16 cellular contexts compared by ENCODE assay signal in the genomic region with DNA sequence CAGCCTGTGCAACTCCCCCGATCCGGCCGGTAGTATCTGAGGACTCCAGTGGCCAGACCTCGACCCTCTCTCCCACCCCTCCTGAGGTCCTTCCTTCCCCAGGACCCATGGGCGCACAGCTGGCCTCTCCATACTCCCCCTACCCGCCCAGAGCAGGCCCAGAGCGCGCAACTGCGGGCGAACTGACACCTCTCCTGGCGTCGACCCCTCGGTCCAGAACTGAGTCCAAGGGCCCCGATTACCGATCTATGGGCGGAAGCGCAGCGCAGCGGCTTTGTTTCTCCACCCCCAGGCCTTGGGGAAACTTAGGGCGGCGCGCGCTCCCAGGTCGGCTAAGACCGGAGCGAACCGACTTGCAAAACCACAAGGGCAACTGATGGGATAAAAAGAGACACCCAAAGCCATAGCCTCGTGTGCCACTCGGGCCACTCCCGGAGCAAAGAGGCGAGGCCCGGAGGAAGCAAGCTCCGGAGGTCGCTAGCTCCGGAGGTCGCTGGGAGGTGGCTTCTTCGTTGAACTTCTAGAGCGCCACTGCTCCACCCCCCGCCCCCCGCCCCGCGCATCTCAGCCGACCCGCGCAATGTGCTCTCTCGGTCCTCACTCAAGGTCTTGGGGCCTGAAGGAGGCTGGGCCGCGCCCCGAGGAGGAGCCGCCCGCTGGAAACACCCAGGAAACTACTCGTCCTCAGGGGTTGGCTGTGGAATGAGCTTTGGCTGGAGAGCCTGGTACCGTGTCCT. TPM values are rescaled to one million over a fixed set of nuclear protein-coding genes. Genes with fewer than 3 reads are reported as not detected.
DNase-seq lines count a peak whose midpoint lies in the region; ATAC-seq and TF ChIP-seq lines count a peak whose summit lies in the region.
"Had no signal": no experiment of that assay in that cellular context is flagged by ENCODE, and none has a peak within 500 bp of the region (broad histone marks: within the 10 kb centered on the region; RNA-seq: fewer than 3 reads in every experiment).

No MANE protein-coding gene starts in this region.

- no peak overlapping the region for H2BK12ac ChIP-seq in H9 (ENCODE audit: insufficient read length, low read depth, low read length)

- H2AFZ ChIP-seq in H9 (ENCODE audit: low read length) = no peak overlapping the region

- H3K4me3 ChIP-seq in WERI-Rb-1 (ENCODE audit: low read depth, low read length) = peak overlapping the region; percentile 11
- peak overlapping the region; percentile 57; the same call in 1 of the 2 replicates for H3K4me3 ChIP-seq in iPS-20b (ENCODE audit: low read length)
- H3K4me3 ChIP-seq: Peyer's patch had no signal

- peak; percentile 64 for DNase-seq in H9
- DNase-seq in WERI-Rb-1 = no peak
- DNase-seq in retina = peak; percentile 70
- no peak for DNase-seq in activated CD8-positive, alpha-beta memory T cell treated with anti-CD3 and anti-CD28 coated beads, Interleukin-2, amount 10 ng/mL, durations not matched to agents 7 days and 5 days
- DNase-seq in activated naive CD4-positive, alpha-beta T cell treated with anti-CD3 and anti-CD28 coated beads, Interleukin-2, amount 50 U/mL, for 16 hours = no peak
- DNase-seq: activated T-cell treated with anti-CD3 and anti-CD28 coated beads, Interleukin-2, amount 50 U/mL, for 4 hours; amygdala; CD4-positive, alpha-beta memory T cell; islet precursor cell; NCI-H1417; NCI-H446 treated with DMSO at 0.1 percent for 48 hours; Peyer's patch had no signal

- H3K27ac ChIP-seq in H9 (ENCODE audit: insufficient read length, low read depth, low read length) = no peak overlapping the region
- H3K27ac ChIP-seq in WERI-Rb-1 = no peak overlapping the region
- H3K27ac ChIP-seq in iPS-20b (ENCODE audit: low read length) = no peak overlapping the region
- H3K27ac ChIP-seq: Peyer's patch had no signal

- no peak overlapping the region for H3K9ac ChIP-seq in H9 (ENCODE audit: extremely low read depth, insufficient read length, low read length)
- H3K9ac ChIP-seq in iPS-20b (ENCODE audit: low read depth, low read length) = no peak overlapping the region

- no peaks in the 10 kb centered on the region for H3K79me2 ChIP-seq in H9 (ENCODE audit: insufficient read depth, low read length)

- no peak overlapping the region for H4K91ac ChIP-seq in H9 (ENCODE audit: insufficient read length, low read depth, low read length)

- no peak overlapping the region for H4K5ac ChIP-seq in H9 (ENCODE audit: insufficient read length, low read depth, low read length)

- no peak overlapping the region for H3K14ac ChIP-seq in H9 (ENCODE audit: insufficient read depth, low read length)

- H3K27me3 ChIP-seq in H9 (ENCODE audit: insufficient read depth, low read length) = peaks cover 97% of the 10 kb centered on the region
- H3K27me3 ChIP-seq in WERI-Rb-1 (ENCODE audit: insufficient read depth, low read depth, severe bottlenecking) = peaks cover 98% of the 10 kb centered on the region
- H3K27me3 ChIP-seq in iPS-20b (ENCODE audit: insufficient read depth, low read length) = peaks cover 100% of the 10 kb centered on the region

- H3K4me3 Mint-ChIP-seq in H9 = peak overlapping the region; percentile 51 to 80
- no peak overlapping the region for H3K4me3 Mint-ChIP-seq in activated CD8-positive, alpha-beta memory T cell treated with anti-CD3 and anti-CD28 coated beads, Interleukin-2, amount 10 ng/mL, durations not matched to agents 7 days and 5 days
- H3K4me3 Mint-ChIP-seq: activated T-cell treated with anti-CD3 and anti-CD28 coated beads, Interleukin-2, amount 50 U/mL, for 4 hours; stimulated activated naive CD8-positive, alpha-beta T cell treated with anti-CD3 and anti-CD28 coated beads, Interleukin-15, Interleukin-2, amounts not matched to agents 100 ng/mL and 50 ng/mL, for 24 hours had no signal

- H3K56ac ChIP-seq in H9 (ENCODE audit: insufficient read length, low read depth, low read length) = no peak overlapping the region

- H3K9me3 Mint-ChIP-seq in H9 = peaks cover 0 to 13% of the 10 kb centered on the region in 2 experiments; a peak in 2 of 5 replicates
- H3K9me3 Mint-ChIP-seq in activated CD8-positive, alpha-beta memory T cell treated with anti-CD3 and anti-CD28 coated beads, Interleukin-2, amount 10 ng/mL, durations not matched to agents 7 days and 5 days (ENCODE audit: low read depth) = no peaks in the 10 kb centered on the region
- H3K9me3 Mint-ChIP-seq: activated T-cell treated with anti-CD3 and anti-CD28 coated beads, Interleukin-2, amount 50 U/mL, for 4 hours; stimulated activated naive CD8-positive, alpha-beta T cell treated with anti-CD3 and anti-CD28 coated beads, Interleukin-15, Interleukin-2, amounts not matched to agents 100 ng/mL and 50 ng/mL, for 24 hours had no signal

- no peak for TF ChIP-seq CTCF in H9 (conservative IDR thresholded peaks at IDR 0.05)
- TF ChIP-seq CTCF in WERI-Rb-1 (IDR thresholded peaks at IDR 0.05; ENCODE audit: low read depth, low read length) = no peak

- H3K27ac Mint-ChIP-seq in H9 = no peak overlapping the region
- H3K27ac Mint-ChIP-seq in activated CD8-positive, alpha-beta memory T cell treated with anti-CD3 and anti-CD28 coated beads, Interleukin-2, amount 10 ng/mL, durations not matched to agents 7 days and 5 days = no peak overlapping the region
- H3K27ac Mint-ChIP-seq: CD4-positive, alpha-beta memory T cell; stimulated activated naive CD8-positive, alpha-beta T cell treated with anti-CD3 and anti-CD28 coated beads, Interleukin-15, Interleukin-2, amounts not matched to agents 100 ng/mL and 50 ng/mL, for 24 hours had no signal

- ATAC-seq in activated CD8-positive, alpha-beta memory T cell treated with anti-CD3 and anti-CD28 coated beads, Interleukin-2, amount 10 ng/mL, durations not matched to agents 7 days and 5 days = no peak
- no peak for ATAC-seq in GM19467 (IDR thresholded peaks at IDR 0.05; ENCODE audit: unreplicated experiment)
- ATAC-seq: activated T-cell treated with anti-CD3 and anti-CD28 coated beads, Interleukin-2, amount 50 U/mL, for 4 hours had no signal

- no peak overlapping the region for H2BK20ac ChIP-seq in H9 (ENCODE audit: low read depth, low read length, poor library complexity, severe bottlenecking)

- H4K8ac ChIP-seq in H9 (replicated peaks; ENCODE audit: insufficient read length, low read depth, low read length) = no peak overlapping the region

- CTCF ChIA-PET in activated CD8-positive, alpha-beta memory T cell treated with anti-CD3 and anti-CD28 coated beads, Interleukin-2, amount 10 ng/mL, durations not matched to agents 7 days and 5 days (lab: Charles Lee) = no interaction called here

- H3K23ac ChIP-seq in H9 (ENCODE audit: insufficient read length, low read depth, low read length) = no peak overlapping the region

- no peak overlapping the region for H2AK5ac ChIP-seq in H9 (ENCODE audit: insufficient read length, low read length)

- H3K36me3 ChIP-seq in WERI-Rb-1 (no peaks in the 10 kb centered on the region), iPS-20b (ENCODE audit: insufficient read depth, low read depth, low read length) (no peaks in the 10 kb centered on the region)
- H3K36me3 ChIP-seq: Peyer's patch had no signal

- no peaks in the 10 kb centered on the region; a peak in 1 of 7 replicates for H3K36me3 Mint-ChIP-seq in H9 (ENCODE audit: insufficient read depth in 1 of 3, low read depth in 3 of 3)
- H3K36me3 Mint-ChIP-seq in activated CD8-positive, alpha-beta memory T cell treated with anti-CD3 and anti-CD28 coated beads, Interleukin-2, amount 10 ng/mL, durations not matched to agents 7 days and 5 days = no peaks in the 10 kb centered on the region
- H3K36me3 Mint-ChIP-seq: CD4-positive, alpha-beta memory T cell had no signal

- no peaks in the 10 kb centered on the region for H3K9me3 ChIP-seq in H9 (ENCODE audit: control insufficient read depth, low read depth, low read length)
- no peaks in the 10 kb centered on the region for H3K9me3 ChIP-seq in WERI-Rb-1 (ENCODE audit: severe bottlenecking)
- peaks cover 13% of the 10 kb centered on the region; the same call in 1 of the 2 replicates for H3K9me3 ChIP-seq in iPS-20b (ENCODE audit: insufficient read depth, low read depth, low read length)
- H3K9me3 ChIP-seq: Peyer's patch had no signal

- H3K4me2 ChIP-seq in H9 (ENCODE audit: insufficient read depth, insufficient read length, low read length) = peak overlapping the region; percentile 42

- H2BK15ac ChIP-seq in H9 (ENCODE audit: low read depth, low read length) = no peak overlapping the region

- no peak overlapping the region for H3K4ac ChIP-seq in H9 (ENCODE audit: low read depth, low read length)

- no peaks in the 10 kb centered on the region for H3K79me1 ChIP-seq in H9 (ENCODE audit: insufficient read depth, low read depth, low read length, poor library complexity, severe bottlenecking)

- no peak overlapping the region for H3T11ph ChIP-seq in H9 (ENCODE audit: low read length)

- H3K4me1 ChIP-seq in H9 (ENCODE audit: insufficient read depth, low read length) (no peaks in the 10 kb centered on the region), iPS-20b (ENCODE audit: insufficient read depth, low read length) (peaks cover 4% of the 10 kb centered on the region)

- H3K18ac ChIP-seq in H9 (ENCODE audit: insufficient read length, low read depth, low read length) = no peak overlapping the region

- peaks cover 100% of the 10 kb centered on the region for H3K27me3 Mint-ChIP-seq in H9 (ENCODE audit: low read depth)
- H3K27me3 Mint-ChIP-seq in activated CD8-positive, alpha-beta memory T cell treated with anti-CD3 and anti-CD28 coated beads, Interleukin-2, amount 10 ng/mL, durations not matched to agents 7 days and 5 days = peaks cover 98% of the 10 kb centered on the region

- no peak overlapping the region for H2BK5ac ChIP-seq in H9 (ENCODE audit: insufficient read length, low read length)

- peaks cover 16 to 43% of the 10 kb centered on the region in 2 experiments for H3K4me1 Mint-ChIP-seq in H9
- H3K4me1 Mint-ChIP-seq in activated CD8-positive, alpha-beta memory T cell treated with anti-CD3 and anti-CD28 coated beads, Interleukin-2, amount 10 ng/mL, durations not matched to agents 7 days and 5 days = peaks cover 7% of the 10 kb centered on the region

- H4K20me1 ChIP-seq in H9 (ENCODE audit: control insufficient read depth, insufficient read depth, insufficient read length) = no peaks in the 10 kb centered on the region

- H2BK120ac ChIP-seq in H9 (ENCODE audit: low read depth, low read length, poor library complexity, severe bottlenecking) = no peak overlapping the region

- H3K23me2 ChIP-seq in H9 (ENCODE audit: insufficient read length, low read depth, low read length, poor library complexity, severe bottlenecking) = peaks cover 17% of the 10 kb centered on the region

- WGBS in H9 (ENCODE audit: extremely low coverage, insufficient read length, low lambda C conversion rate) = no CpG with 5 or more reads among the region's 53 CpGs

RNA-seq across cellular contexts. Expression of gene ALX4, which starts 9.8 kb away (rescaled TPM):
- total RNA-seq in H9 (2021) = not detected in 2 replicates
- not detected for total RNA-seq in activated CD8-positive, alpha-beta memory T cell treated with anti-CD3 and anti-CD28 coated beads, Interleukin-2, amount 10 ng/mL, durations not matched to agents 7 days and 5 days
- total RNA-seq: activated T-cell treated with anti-CD3 and anti-CD28 coated beads, Interleukin-2, amount 50 U/mL, for 4 hours; CD4-positive, alpha-beta memory T cell; dermis microvascular lymphatic vessel endothelial cell; Peyer's patch had no signal

Comparison
In these comparisons a context has a peak if more than half of its experiments do, and no peak if none do; other contexts are left out.
1. DNase-seq: peak in H9 (single experiment) and retina (single experiment); none in WERI-Rb-1 (single experiment), activated CD8-positive, alpha-beta memory T cell treated with anti-CD3 and anti-CD28 coated beads, Interleukin-2, amount 10 ng/mL, durations not matched to agents 7 days and 5 days (single experiment) and activated naive CD4-positive, alpha-beta T cell treated with anti-CD3 and anti-CD28 coated beads, Interleukin-2, amount 50 U/mL, for 16 hours (single experiment).